26 cellular contexts compared by ENCODE assay signal in the genomic region with DNA sequence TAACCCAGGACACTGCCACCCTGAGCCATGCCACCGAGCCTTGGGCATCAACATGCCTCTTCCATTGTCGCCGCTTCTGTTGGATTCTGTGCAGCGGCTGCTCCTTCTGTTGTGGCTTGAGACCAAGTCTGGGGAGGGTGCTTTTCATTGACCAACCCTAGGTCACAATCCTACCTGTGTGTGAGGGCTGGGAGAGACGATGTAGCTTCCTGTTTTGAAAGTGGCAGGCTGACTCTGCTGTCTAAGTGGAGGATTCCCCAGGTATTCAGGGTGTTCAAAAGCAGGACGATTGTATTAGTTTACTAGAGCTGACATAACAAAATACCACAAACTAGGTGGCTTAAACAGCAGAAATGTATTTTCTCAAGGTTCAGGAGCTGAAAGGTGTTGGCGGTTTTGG.
"Had no signal": no experiment of that assay in that cellular context is flagged by ENCODE, and none has a peak within 500 bp of the region (broad histone marks: within the 10 kb centered on the region; RNA-seq: fewer than 3 reads in every experiment).

No MANE protein-coding gene starts in this region.

- H3K36me3 Mint-ChIP-seq: natural killer cell treated with Interleukin-12 subunit alpha and Interleukin-12 subunit beta and Interleukin-15 and Interleukin-18, amount 100 ng/mL, for 72 hours; stimulated activated effector memory CD8-positive, alpha-beta T cell treated with anti-CD3 and anti-CD28 coated beads, Interleukin-12 subunit alpha, Interleukin-12 subunit beta, amount 100 ng/mL, for 72 hours had no signal

- H3K4me1 ChIP-seq: colonic mucosa, prostate gland, right atrium auricular region had no signal

- H3K27me3 Mint-ChIP-seq: dendritic cell treated with granulocyte-macrophage colony-stimulating factor and Interleukin-4, amounts not matched to agents 40 ng/mL and 50 ng/mL, for 4 days; natural killer cell treated with Interleukin-12 subunit alpha and Interleukin-12 subunit beta and Interleukin-15 and Interleukin-18, amount 100 ng/mL, for 72 hours had no signal

- H3K27ac Mint-ChIP-seq: dendritic cell treated with granulocyte-macrophage colony-stimulating factor and Interleukin-4, amounts not matched to agents 40 ng/mL and 50 ng/mL, for 4 days; endodermal cell; natural killer cell treated with Interleukin-12 subunit alpha and Interleukin-12 subunit beta and Interleukin-15 and Interleukin-18, amount 100 ng/mL, for 72 hours; stimulated activated effector memory CD8-positive, alpha-beta T cell treated with anti-CD3 and anti-CD28 coated beads, Interleukin-12 subunit alpha, Interleukin-12 subunit beta, amount 100 ng/mL, for 72 hours had no signal

- H3K9me3 Mint-ChIP-seq: dendritic cell treated with granulocyte-macrophage colony-stimulating factor and Interleukin-4, amounts not matched to agents 40 ng/mL and 50 ng/mL, for 4 days; natural killer cell treated with Interleukin-12 subunit alpha and Interleukin-12 subunit beta and Interleukin-15 and Interleukin-18, amount 100 ng/mL, for 72 hours; stimulated activated effector memory CD8-positive, alpha-beta T cell treated with anti-CD3 and anti-CD28 coated beads, Interleukin-12 subunit alpha, Interleukin-12 subunit beta, amount 100 ng/mL, for 72 hours had no signal

- H3K36me3 ChIP-seq: colonic mucosa, gastrocnemius medialis, lower lobe of right lung, neutrophil, prostate gland, right atrium auricular region, thoracic aorta, tibial nerve, upper lobe of left lung had no signal

- H3K4me1 Mint-ChIP-seq: endodermal cell had no signal

- H3K4me3 ChIP-seq: colonic mucosa, gastrocnemius medialis, lower lobe of right lung, prostate gland, right atrium auricular region, smooth muscle cell, thoracic aorta, tibial nerve, upper lobe of left lung had no signal

- H3K9me3 ChIP-seq: colonic mucosa, gastrocnemius medialis, lower lobe of right lung, neutrophil, prostate gland, right atrium auricular region, thoracic aorta, tibial nerve, upper lobe of left lung had no signal

- H3K27ac ChIP-seq: colonic mucosa, epithelial cell of prostate, gastrocnemius medialis, lower lobe of right lung, neutrophil, prostate gland, right atrium auricular region, thoracic aorta, tibial nerve, upper lobe of left lung had no signal

- H3K27me3 ChIP-seq: colonic mucosa, gastrocnemius medialis, neutrophil, right atrium auricular region, tibial nerve, upper lobe of left lung had no signal

- H3K4me3 Mint-ChIP-seq: endodermal cell; natural killer cell treated with Interleukin-12 subunit alpha and Interleukin-12 subunit beta and Interleukin-15 and Interleukin-18, amount 100 ng/mL, for 72 hours; neural crest cell; stimulated activated effector memory CD8-positive, alpha-beta T cell treated with anti-CD3 and anti-CD28 coated beads, Interleukin-12 subunit alpha, Interleukin-12 subunit beta, amount 100 ng/mL, for 72 hours had no signal

- DNase-seq: colonic mucosa; effector CD8-positive, alpha-beta T cell; endodermal cell; foreskin fibroblast; gastrocnemius medialis; head of caudate nucleus; left ventricle myocardium superior; lower lobe of right lung; stimulated activated CD4-positive, alpha-beta T cell treated with anti-CD3 and anti-CD28 coated beads, Interleukin-12 subunit alpha, Interleukin-12 subunit beta, amount 100 ng/mL, for 4 hours; stimulated activated CD4-positive, alpha-beta T cell treated with anti-CD3 and anti-CD28 coated beads, Interleukin-1b, Interleukin-23, amount 100 ng/mL, for 48 hours; stimulated activated CD4-positive, alpha-beta T cell treated with anti-CD3 and anti-CD28 coated beads, Interleukin-4, amount 100 ng/mL, for 24 hours; stimulated activated naive CD4-positive, alpha-beta T cell treated with Interleukin-2 at 50 U/mL for 16 hours; upper lobe of left lung had no signal

- ATAC-seq: esophagus mucosa; gastrocnemius medialis; left ventricle myocardium superior; lower lobe of right lung; natural killer cell treated with Interleukin-12 subunit alpha and Interleukin-12 subunit beta and Interleukin-15 and Interleukin-18, amount 100 ng/mL, for 72 hours; sciatic nerve; stimulated activated effector memory CD8-positive, alpha-beta T cell treated with anti-CD3 and anti-CD28 coated beads, Interleukin-12 subunit alpha, Interleukin-12 subunit beta, amount 100 ng/mL, for 72 hours had no signal
